19 cellular contexts compared by ENCODE assay signal in genomic region chr20:44552039-44552438, GRCh38. TPM values are rescaled to one million over a fixed set of nuclear protein-coding genes. Genes with fewer than 3 reads are reported as not detected.
A peak's percentile ranks its signal among the peaks of the same experiment; 100 is the strongest.
DNase-seq lines count a peak whose midpoint lies in the region; ATAC-seq, FAIRE-seq and TF ChIP-seq lines count a peak whose summit lies in the region.
"Had no signal": no experiment of that assay in that cellular context is flagged by ENCODE, and none has a peak within 500 bp of the region (broad histone marks: within the 10 kb centered on the region; RNA-seq: fewer than 3 reads in every experiment).

No MANE protein-coding gene starts in this region.

- TF ChIP-seq POLR2A in stomach (IDR thresholded peaks at IDR 0.05) (no peak), ovary (IDR thresholded peaks at IDR 0.05) (no peak)

- intact Hi-C loops in stomach (cut with DNase I; ENCODE audit: low total_unique reads) = no loop called here
- intact Hi-C loops in ovary (cut with DNase I) = no loop called here
- intact Hi-C loops in ascending aorta (cut with DNase I) = no loop called here

- H3K4me1 ChIP-seq in SK-N-SH (ENCODE audit: control insufficient read depth in 1 of 2, insufficient read depth in 2 of 2, low read depth in 1 of 2, low read length in 1 of 2) (peaks cover 28 to 40% of the 10 kb centered on the region in 2 experiments), hepatocyte (ENCODE audit: insufficient read depth) (peaks cover 50% of the 10 kb centered on the region), stomach (peaks cover 8 to 70% (median 37%) of the 10 kb centered on the region in 4 donors), ovary (ENCODE audit: insufficient read depth) (peaks cover 17% of the 10 kb centered on the region), ascending aorta (peaks cover 0 to 11% of the 10 kb centered on the region in 2 donors)
- H3K4me1 ChIP-seq: breast epithelium had no signal

- H3K36me3 ChIP-seq in SK-N-SH (replicated peaks in 1 of 2; ENCODE audit: control insufficient read depth in 1 of 2, insufficient read depth in 2 of 2, low read length in 1 of 2) (no peaks in the 10 kb centered on the region), hepatocyte (replicated peaks; ENCODE audit: insufficient read depth, low read depth) (no peaks in the 10 kb centered on the region), stomach (no peaks in the 10 kb centered on the region), ovary (no peaks in the 10 kb centered on the region), ascending aorta (no peaks in the 10 kb centered on the region)
- H3K36me3 ChIP-seq: breast epithelium, HAP-1 had no signal

- H3F3A ChIP-seq in SK-N-SH (replicated peaks; ENCODE audit: insufficient read depth) = peaks cover 41% of the 10 kb centered on the region

- H2AFZ ChIP-seq in SK-N-SH (ENCODE audit: low read depth) = no peak overlapping the region
- H2AFZ ChIP-seq in hepatocyte = no peak overlapping the region

- H3K27me3 ChIP-seq in SK-N-SH (ENCODE audit: insufficient read depth) (no peaks in the 10 kb centered on the region), hepatocyte (no peaks in the 10 kb centered on the region), stomach (no peaks in the 10 kb centered on the region), ovary (no peaks in the 10 kb centered on the region), ascending aorta (no peaks in the 10 kb centered on the region)
- H3K27me3 ChIP-seq: breast epithelium had no signal

- no peak for TF ChIP-seq CTCF in SK-N-SH (IDR thresholded peaks at IDR 0.05)
- TF ChIP-seq CTCF in hepatocyte (IDR thresholded peaks at IDR 0.05; ENCODE audit: poor library complexity) = no peak
- no peak for TF ChIP-seq CTCF in stomach (IDR thresholded peaks at IDR 0.05)
- no peak for TF ChIP-seq CTCF in ovary (IDR thresholded peaks at IDR 0.05)
- no peak for TF ChIP-seq CTCF in ascending aorta (IDR thresholded peaks at IDR 0.05)

- no peaks in the 10 kb centered on the region for H3K9me3 ChIP-seq in SK-N-SH
- no peaks in the 10 kb centered on the region for H3K9me3 ChIP-seq in hepatocyte (ENCODE audit: low read depth)
- no peaks in the 10 kb centered on the region for H3K9me3 ChIP-seq in stomach
- H3K9me3 ChIP-seq in ovary = no peaks in the 10 kb centered on the region
- no peaks in the 10 kb centered on the region for H3K9me3 ChIP-seq in ascending aorta
- H3K9me3 ChIP-seq: breast epithelium, HAP-1 had no signal

- no peak for TF ChIP-seq RAD21 in SK-N-SH (IDR thresholded peaks at IDR 0.05; ENCODE audit: low read length)

- peak; percentile 83 for FAIRE-seq in TTC549 (lab: Jason Lieb, UNC)
- FAIRE-seq: RCC 7860 had no signal

- H3K4me2 ChIP-seq in SK-N-SH = no peak overlapping the region; the same call in 1 of the 2 replicates
- H3K4me2 ChIP-seq in hepatocyte = no peak overlapping the region

- DNase-seq in SK-N-SH (no peak), hepatocyte (ENCODE audit: low spot score) (no peak), stomach (no peak), ovary (no peak), ascending aorta (ENCODE audit: low spot score in 2 of 2) (no peak)
- DNase-seq: 8988T; activated naive CD4-positive, alpha-beta T cell treated with anti-CD3 and anti-CD28 coated beads for 36 hours; CD4-positive, CD25-positive, alpha-beta regulatory T cell; effector CD4-positive, alpha-beta T cell; naive thymus-derived CD8-positive, alpha-beta T cell; NCI-H2081 treated with DMSO at 0.1 percent for 48 hours; NCI-H526; stimulated activated CD4-positive, alpha-beta T cell treated with anti-CD3 and anti-CD28 coated beads, Interleukin-2, amount 100 ng/mL, for 24 hours had no signal

- H3K4me3 ChIP-seq in SK-N-SH (ENCODE audit: low read depth in 2 of 2, low read length in 1 of 2) = no peak overlapping the region
- no peak overlapping the region for H3K4me3 ChIP-seq in hepatocyte
- H3K4me3 ChIP-seq in stomach = no peak overlapping the region
- H3K4me3 ChIP-seq in ovary = no peak overlapping the region
- H3K4me3 ChIP-seq in ascending aorta = no peak overlapping the region
- H3K4me3 ChIP-seq: breast epithelium, HAP-1 had no signal

- TF ChIP-seq EP300 in SK-N-SH (IDR thresholded peaks at IDR 0.05; ENCODE audit: borderline replicate concordance in 1 of 2, low read depth in 1 of 2, low read length in 1 of 2) (no peak), stomach (IDR thresholded peaks at IDR 0.05) (no peak), ovary (IDR thresholded peaks at IDR 0.05) (no peak)

- H3K27ac ChIP-seq in SK-N-SH (ENCODE audit: low read depth in 2 of 2, low read length in 1 of 2) = peak overlapping the region; percentile 92 to 98
- peak overlapping the region; percentile 81 for H3K27ac ChIP-seq in hepatocyte
- H3K27ac ChIP-seq in stomach = peak overlapping the region in 3 of 5 donors; percentile 68 to 79 (median 79)
- peak overlapping the region in 1 of 2 donors; percentile 64 for H3K27ac ChIP-seq in ovary
- H3K27ac ChIP-seq in ascending aorta = no peak overlapping the region

- H3K79me2 ChIP-seq in SK-N-SH (ENCODE audit: insufficient read depth) (peaks cover 76% of the 10 kb centered on the region), hepatocyte (peaks cover 22% of the 10 kb centered on the region)

- no peaks in the 10 kb centered on the region for H4K20me1 ChIP-seq in SK-N-SH (ENCODE audit: insufficient read depth)
- H4K20me1 ChIP-seq in hepatocyte (ENCODE audit: insufficient read depth, poor library complexity, severe bottlenecking) = no peaks in the 10 kb centered on the region

- POLR2A ChIA-PET in SK-N-SH (lab: Yijun Ruan, JAX) = no interaction called here

- CTCF ChIA-PET in SK-N-SH (lab: Yijun Ruan, JAX) = interaction anchor here (1.6 kb wide), 1 partner anchor 9 kb away, joined by 3 read pairs; no protein-coding TSS in a partner anchor

- H3K9me2 ChIP-seq in SK-N-SH = no peaks in the 10 kb centered on the region
- no peaks in the 10 kb centered on the region for H3K9me2 ChIP-seq in hepatocyte (replicated peaks; ENCODE audit: insufficient read depth)

- ATAC-seq in SK-N-SH treated with all-trans-retinoic acid at 6 μM for 48 hours = no peak; the same call in 2 of the 3 replicates
- ATAC-seq in GM19023 (IDR thresholded peaks at IDR 0.05; ENCODE audit: unreplicated experiment) = no peak
- ATAC-seq: naive thymus-derived CD8-positive, alpha-beta T cell had no signal

- 79% methylated on average over 4 of the region's 4 CpGs for WGBS in SK-N-SH (ENCODE audit: low lambda C conversion rate)
- WGBS in hepatocyte (ENCODE audit: low lambda C conversion rate, missing lambda C conversion rate) = 54% methylated on average over 4 of the region's 4 CpGs
- WGBS in stomach, 5 donors = 65 to 83% (median 77%) methylated on average over 4 of the region's 4 CpGs
- 91 to 93% (median 93%) methylated on average over 4 of the region's 4 CpGs for WGBS in ovary, 3 donors

- no peak overlapping the region; the same call in 1 of the 2 replicates for H3K9ac ChIP-seq in SK-N-SH

TF ChIP-seq in SK-N-SH, 30 proteins besides CTCF, POLR2A, EP300 and RAD21 (continues in another document):
- TF ChIP-seq FOXM1 (IDR thresholded peaks at IDR 0.05; ENCODE audit: low read depth) = no peak
- TF ChIP-seq IRF3 (IDR thresholded peaks at IDR 0.05; ENCODE audit: low read depth, low read length) = no peak
- no peak for TF ChIP-seq POLR2AphosphoS5 (IDR thresholded peaks at IDR 0.05; ENCODE audit: low read depth, low read length)
- TF ChIP-seq YY1 (IDR thresholded peaks at IDR 0.05; ENCODE audit: low read depth) = no peak
- TF ChIP-seq SMC3 (IDR thresholded peaks at IDR 0.05; ENCODE audit: low read depth, low read length) = no peak

TF ChIP-seq in SK-N-SH treated with all-trans-retinoic acid at 6 μM for 48 hours, 23 proteins besides CTCF, POLR2A, EP300 and RAD21 (continues in another document):
- no peak for TF ChIP-seq PPARA (CRISPR knock-in tag; IDR thresholded peaks at IDR 0.05; ENCODE audit: borderline replicate concordance)
- TF ChIP-seq CSRNP3 (CRISPR knock-in tag; IDR thresholded peaks at IDR 0.05) = no peak
- no peak for TF ChIP-seq RARB (CRISPR knock-in tag; IDR thresholded peaks at IDR 0.05)
- TF ChIP-seq TCF4 (CRISPR knock-in tag; IDR thresholded peaks at IDR 0.05; ENCODE audit: borderline replicate concordance) = no peak
- TF ChIP-seq ISL1 (CRISPR knock-in tag; IDR thresholded peaks at IDR 0.05) = no peak

RNA-seq across cellular contexts. Expression of gene SERINC3, which starts 30.2 kb away (rescaled TPM):
- polyA plus RNA-seq in SK-N-SH (2012; rRNA removed) (105 and 173 TPM in 2 replicates), hepatocyte (119 and 128 TPM in 2 replicates), stomach (10 to 100 TPM; 17.4 to 25.0 (median 24.0) TPM), ovary (100 to 1,000 TPM in 1 of 2 donors, 10 to 100 TPM in 1; 69.4 to 171 TPM)
- 101 and 124 TPM in 2 replicates for polyA plus RNA-seq in SK-N-SH (2012; cell fraction: cytosol; rRNA removed)
- polyA plus RNA-seq in SK-N-SH (2012; cell fraction: nucleus; rRNA removed) = 71.6 and 109 TPM in 2 replicates
- total RNA-seq in hepatocyte (80.0 and 96.9 TPM in 2 replicates), stomach (100 to 1,000 TPM in 1 of 5 donors, 10 to 100 TPM in 3, 1 to 10 TPM in 1; 9.6 to 109 (median 84.6) TPM), ovary (100 to 1,000 TPM in 1 of 7 donors, 10 to 100 TPM in 6; 52.1 to 113 (median 90.1) TPM), ascending aorta (78.1 TPM)

RNA-seq across cellular contexts. Expression of gene PKIG, which starts 30.3 kb away (rescaled TPM):
- 63.9 and 92.9 TPM in 2 replicates for polyA plus RNA-seq in SK-N-SH (2012; rRNA removed)
- 67.5 and 78.6 TPM in 2 replicates for polyA plus RNA-seq in SK-N-SH (2012; cell fraction: cytosol; rRNA removed)
- polyA plus RNA-seq in SK-N-SH (2012; cell fraction: nucleus; rRNA removed) = 29.9 and 37.7 TPM in 2 replicates
- total RNA-seq in hepatocyte = 51.9 and 60.5 TPM in 2 replicates
- polyA plus RNA-seq in hepatocyte = 46.8 and 47.6 TPM in 2 replicates
- 100 to 1,000 TPM in 1 of 5 donors, 10 to 100 TPM in 4; 17.4 to 113 (median 41.7) TPM for total RNA-seq in stomach
- 100 to 1,000 TPM in 1 of 3 donors, 10 to 100 TPM in 2; 52.0 to 124 (median 86.9) TPM for polyA plus RNA-seq in stomach
- total RNA-seq in ovary = 100 to 1,000 TPM in 1 of 7 donors, 10 to 100 TPM in 6; 37.0 to 114 (median 49.9) TPM
- polyA plus RNA-seq in ovary = 10 to 100 TPM; 46.9 to 74.9 TPM
- 84.7 TPM for total RNA-seq in ascending aorta

Comparison
In these comparisons a context has a peak if more than half of its experiments do, and no peak if none do; other contexts are left out.
1. H3K27ac ChIP-seq: peak in SK-N-SH (2 of 2), hepatocyte (single experiment) and stomach (3 of 5); none in ascending aorta (0 of 2).